ENCODE assay signal across 1 cellular context in the genomic region with DNA sequence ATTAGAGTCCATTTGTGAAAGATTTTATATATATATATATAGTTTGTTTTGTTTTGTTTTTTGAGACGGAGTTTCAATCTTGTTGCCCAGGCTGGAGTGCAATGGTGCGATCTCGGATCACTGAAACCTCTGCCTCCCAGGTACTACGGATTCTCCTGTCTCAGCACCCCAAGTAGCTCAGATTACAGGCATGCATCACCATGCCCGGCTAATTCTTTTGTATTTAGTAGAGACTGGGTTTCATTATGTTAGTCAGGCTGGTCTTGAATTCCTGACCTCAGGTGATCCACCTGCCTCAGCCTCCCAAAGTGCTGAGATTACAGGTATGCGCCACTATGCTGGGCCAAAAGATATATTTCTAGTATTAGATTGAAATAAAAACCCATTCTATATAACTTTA.
TF ChIP-seq lines count a peak whose summit lies in the region.

No MANE protein-coding gene starts in this region.

TF ChIP-seq in IMR-90, 13 proteins besides CTCF, POLR2A, EP300 and RAD21:
- TF ChIP-seq MXI1 (IDR thresholded peaks at IDR 0.05; ENCODE audit: borderline replicate concordance, low read depth, low read length) (no peak), MAFK (IDR thresholded peaks at IDR 0.05; ENCODE audit: low read depth, low read length) (no peak), NFE2L2 (IDR thresholded peaks at IDR 0.05; ENCODE audit: low read depth, low read length) (no peak), CHD1 (IDR thresholded peaks at IDR 0.05; ENCODE audit: low read depth, low read length) (no peak), MAZ (IDR thresholded peaks at IDR 0.05; ENCODE audit: borderline replicate concordance, low read depth, low read length) (no peak), BHLHE40 (IDR thresholded peaks at IDR 0.05; ENCODE audit: low read depth, low read length) (no peak), RFX5 (IDR thresholded peaks at IDR 0.05; ENCODE audit: low read depth, low read length) (no peak), FOS (IDR thresholded peaks at IDR 0.05; ENCODE audit: low read depth, low read length) (no peak), SMC3 (IDR thresholded peaks at IDR 0.05; ENCODE audit: low read depth, low read length) (no peak)
- TF ChIP-seq, protein P1, sequence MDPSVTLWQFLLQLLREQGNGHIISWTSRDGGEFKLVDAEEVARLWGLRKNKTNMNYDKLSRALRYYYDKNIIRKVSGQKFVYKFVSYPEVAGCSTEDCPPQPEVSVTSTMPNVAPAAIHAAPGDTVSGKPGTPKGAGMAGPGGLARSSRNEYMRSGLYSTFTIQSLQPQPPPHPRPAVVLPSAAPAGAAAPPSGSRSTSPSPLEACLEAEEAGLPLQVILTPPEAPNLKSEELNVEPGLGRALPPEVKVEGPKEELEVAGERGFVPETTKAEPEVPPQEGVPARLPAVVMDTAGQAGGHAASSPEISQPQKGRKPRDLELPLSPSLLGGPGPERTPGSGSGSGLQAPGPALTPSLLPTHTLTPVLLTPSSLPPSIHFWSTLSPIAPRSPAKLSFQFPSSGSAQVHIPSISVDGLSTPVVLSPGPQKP (IDR thresholded peaks at IDR 0.05; ENCODE audit: borderline replicate concordance, low read depth, low read length), result no peak
- TF ChIP-seq, protein P2, sequence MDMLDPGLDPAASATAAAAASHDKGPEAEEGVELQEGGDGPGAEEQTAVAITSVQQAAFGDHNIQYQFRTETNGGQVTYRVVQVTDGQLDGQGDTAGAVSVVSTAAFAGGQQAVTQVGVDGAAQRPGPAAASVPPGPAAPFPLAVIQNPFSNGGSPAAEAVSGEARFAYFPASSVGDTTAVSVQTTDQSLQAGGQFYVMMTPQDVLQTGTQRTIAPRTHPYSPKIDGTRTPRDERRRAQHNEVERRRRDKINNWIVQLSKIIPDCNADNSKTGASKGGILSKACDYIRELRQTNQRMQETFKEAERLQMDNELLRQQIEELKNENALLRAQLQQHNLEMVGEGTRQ (IDR thresholded peaks at IDR 0.05; ENCODE audit: low read depth, low read length), result no peak
TF ChIP-seq in IMR-90: peak in this region for 0.
